ENCODE assay signal across 7 cellular contexts in genomic region chr12:112158461-112159145, GRCh38. TPM values are rescaled to one million over a fixed set of nuclear protein-coding genes. Genes with fewer than 3 reads are reported as not detected.
DNase-seq lines count a peak whose midpoint lies in the region; ATAC-seq and TF ChIP-seq lines count a peak whose summit lies in the region.
"Not testable (repeated sequence)": the region's sequence is repeated elsewhere in the genome, so short reads cannot be mapped to it uniquely, and the experiment has no call there.

No MANE protein-coding gene starts in this region.

- H3K27me3 ChIP-seq in CD4-positive, alpha-beta memory T cell (ENCODE audit: insufficient read depth, low read length); sigmoid colon: not testable (repeated sequence)

- H3K27ac Mint-ChIP-seq in CD4-positive, alpha-beta memory T cell = peak overlapping the region; percentile 63 to 91 (median 86)
- peak overlapping the region; percentile 92 for H3K27ac Mint-ChIP-seq in T-helper 17 cell
- H3K27ac Mint-ChIP-seq in activated CD4-positive, alpha-beta memory T cell treated with anti-CD3 and anti-CD28 coated beads for 36 hours = peak overlapping the region; percentile 74
- peak overlapping the region; percentile 26 for H3K27ac Mint-ChIP-seq in activated T-helper 1 cell treated with anti-CD3 and anti-CD28 coated beads, Interleukin-12 subunit alpha, Interleukin-12 subunit beta, Interleukin-2, Interleukin-4 antibody, amounts not matched to agents 30 ng/mL and 10 ng/mL and 1 ng/mL, durations not matched to agents 14 hours and 24 hours and 36 hours
- peak overlapping the region; percentile 65 to 81 for H3K27ac Mint-ChIP-seq in activated naive CD4-positive, alpha-beta T cell treated with anti-CD3 and anti-CD28 coated beads, Interleukin-2, amount 50 U/mL, for 72 hours
- H3K27ac Mint-ChIP-seq in effector memory CD8-positive, alpha-beta T cell = peak overlapping the region; percentile 71 to 91

- H3K4me3 ChIP-seq in CD4-positive, alpha-beta memory T cell (ENCODE audit: low read length in 2 of 2); sigmoid colon: not testable (repeated sequence)

- DNase-seq in CD4-positive, alpha-beta memory T cell = peak; percentile 36 to 67 (median 56)
- DNase-seq in T-helper 17 cell (peak in 1 of 3 donors; percentile 35), sigmoid colon (peak; percentile 34)
- DNase-seq in activated CD4-positive, alpha-beta memory T cell treated with anti-CD3 and anti-CD28 coated beads for 36 hours = peak; percentile 52
- peak; percentile 21 for DNase-seq in activated T-helper 1 cell treated with anti-CD3 and anti-CD28 coated beads, Interleukin-12 subunit alpha, Interleukin-12 subunit beta, Interleukin-2, Interleukin-4 antibody, amounts not matched to agents 30 ng/mL and 10 ng/mL and 1 ng/mL, durations not matched to agents 14 hours and 24 hours and 36 hours (ENCODE audit: low spot score)
- not testable (repeated sequence) for DNase-seq in activated naive CD4-positive, alpha-beta T cell treated with anti-CD3 and anti-CD28 coated beads, Interleukin-2, amount 50 U/mL, for 72 hours (ENCODE audit: low spot score in 2 of 2)
- peak; percentile 17 to 37 (median 18) for DNase-seq in effector memory CD8-positive, alpha-beta T cell

- H3K4me3 Mint-ChIP-seq in CD4-positive, alpha-beta memory T cell = peak overlapping the region; percentile 31 to 76 (median 58)
- H3K4me3 Mint-ChIP-seq in T-helper 17 cell = peak overlapping the region; percentile 15
- not testable (repeated sequence) for H3K4me3 Mint-ChIP-seq in activated CD4-positive, alpha-beta memory T cell treated with anti-CD3 and anti-CD28 coated beads for 36 hours; activated T-helper 1 cell treated with anti-CD3 and anti-CD28 coated beads, Interleukin-12 subunit alpha, Interleukin-12 subunit beta, Interleukin-2, Interleukin-4 antibody, amounts not matched to agents 30 ng/mL and 10 ng/mL and 1 ng/mL, durations not matched to agents 14 hours and 24 hours and 36 hours
- H3K4me3 Mint-ChIP-seq in effector memory CD8-positive, alpha-beta T cell = peak overlapping the region; percentile 61 to 72

- peaks cover 19% of the 10 kb centered on the region for H3K36me3 ChIP-seq in CD4-positive, alpha-beta memory T cell (ENCODE audit: insufficient read depth, low read length)
- H3K36me3 ChIP-seq in sigmoid colon = peaks cover 32 to 78% (median 44%) of the 10 kb centered on the region in 4 donors

- peaks cover 84 to 88% of the 10 kb centered on the region in 2 donors for H3K36me3 Mint-ChIP-seq in CD4-positive, alpha-beta memory T cell
- not testable (repeated sequence) for H3K36me3 Mint-ChIP-seq in T-helper 17 cell (ENCODE audit: low read depth)
- H3K36me3 Mint-ChIP-seq in activated CD4-positive, alpha-beta memory T cell treated with anti-CD3 and anti-CD28 coated beads for 36 hours = peaks cover 84% of the 10 kb centered on the region
- peaks cover 67% of the 10 kb centered on the region for H3K36me3 Mint-ChIP-seq in activated T-helper 1 cell treated with anti-CD3 and anti-CD28 coated beads, Interleukin-12 subunit alpha, Interleukin-12 subunit beta, Interleukin-2, Interleukin-4 antibody, amounts not matched to agents 30 ng/mL and 10 ng/mL and 1 ng/mL, durations not matched to agents 14 hours and 24 hours and 36 hours (ENCODE audit: low read depth)
- H3K36me3 Mint-ChIP-seq in activated naive CD4-positive, alpha-beta T cell treated with anti-CD3 and anti-CD28 coated beads, Interleukin-2, amount 50 U/mL, for 72 hours = peaks cover 74 to 75% of the 10 kb centered on the region in 2 donors
- H3K36me3 Mint-ChIP-seq in effector memory CD8-positive, alpha-beta T cell (ENCODE audit: insufficient read depth) = peaks cover 11% of the 10 kb centered on the region

- not testable (repeated sequence) for H3K9me3 ChIP-seq in CD4-positive, alpha-beta memory T cell (ENCODE audit: control insufficient read depth in 1 of 2, low read length in 2 of 2); T-helper 17 cell (ENCODE audit: control insufficient read depth, low read length, poor library complexity, severe bottlenecking); sigmoid colon

- not testable (repeated sequence) for H3K27me3 Mint-ChIP-seq in CD4-positive, alpha-beta memory T cell; T-helper 17 cell; activated CD4-positive, alpha-beta memory T cell treated with anti-CD3 and anti-CD28 coated beads for 36 hours; activated T-helper 1 cell treated with anti-CD3 and anti-CD28 coated beads, Interleukin-12 subunit alpha, Interleukin-12 subunit beta, Interleukin-2, Interleukin-4 antibody, amounts not matched to agents 30 ng/mL and 10 ng/mL and 1 ng/mL, durations not matched to agents 14 hours and 24 hours and 36 hours (ENCODE audit: insufficient read depth); effector memory CD8-positive, alpha-beta T cell

- not testable (repeated sequence) for TF ChIP-seq CTCF in sigmoid colon (IDR thresholded peaks at IDR 0.05)

- POLR2A ChIA-PET in CD4-positive, alpha-beta memory T cell (lab: Charles Lee; ENCODE audit: partially characterized antibody) = interaction anchor here (1.1 to 2.9 kb wide), 4 partner anchors 28 to 51 kb away, joined by 4 to 23 read pairs (median 8); partner anchors contain the start of genes NAA25 and TRAFD1
- POLR2A ChIA-PET in activated CD4-positive, alpha-beta memory T cell treated with anti-CD3 and anti-CD28 coated beads for 36 hours (lab: Charles Lee) = interaction anchor here (0.6 kb wide), 1 partner anchor 655 kb away, joined by 4 read pairs; no protein-coding TSS in a partner anchor

- not testable (repeated sequence) for TF ChIP-seq EP300 in sigmoid colon (IDR thresholded peaks at IDR 0.05)

- CTCF ChIA-PET in CD4-positive, alpha-beta memory T cell (lab: Charles Lee; ENCODE audit: partially characterized antibody) = interaction anchor here (1.2 to 1.8 kb wide), 2 partner anchors 26 to 50 kb away, joined by 3 to 4 read pairs; partner anchors contain the start of gene NAA25
- CTCF ChIA-PET in activated CD4-positive, alpha-beta memory T cell treated with anti-CD3 and anti-CD28 coated beads for 36 hours (lab: Charles Lee) = not testable (repeated sequence)

- 82 to 93% methylated on average over 11 of the region's 11 CpGs for WGBS in sigmoid colon, 2 donors

- H3K4me1 ChIP-seq in CD4-positive, alpha-beta memory T cell (ENCODE audit: insufficient read depth, low read length) = peaks cover 22% of the 10 kb centered on the region
- not testable (repeated sequence) for H3K4me1 ChIP-seq in sigmoid colon

- peak overlapping the region; percentile 21 for H3K27ac ChIP-seq in CD4-positive, alpha-beta memory T cell (ENCODE audit: low read depth, low read length)
- not testable (repeated sequence) for H3K27ac ChIP-seq in sigmoid colon

- H3K4me1 Mint-ChIP-seq in CD4-positive, alpha-beta memory T cell = peaks cover 19 to 49% (median 35%) of the 10 kb centered on the region in 4 donors
- H3K4me1 Mint-ChIP-seq in T-helper 17 cell = not testable (repeated sequence)
- peaks cover 24% of the 10 kb centered on the region for H3K4me1 Mint-ChIP-seq in activated CD4-positive, alpha-beta memory T cell treated with anti-CD3 and anti-CD28 coated beads for 36 hours (ENCODE audit: low read depth)
- peaks cover 37% of the 10 kb centered on the region for H3K4me1 Mint-ChIP-seq in activated T-helper 1 cell treated with anti-CD3 and anti-CD28 coated beads, Interleukin-12 subunit alpha, Interleukin-12 subunit beta, Interleukin-2, Interleukin-4 antibody, amounts not matched to agents 30 ng/mL and 10 ng/mL and 1 ng/mL, durations not matched to agents 14 hours and 24 hours and 36 hours (ENCODE audit: low read depth)
- H3K4me1 Mint-ChIP-seq in effector memory CD8-positive, alpha-beta T cell (ENCODE audit: low read depth in 2 of 2) = peaks cover 21 to 22% of the 10 kb centered on the region in 2 donors

- peak; percentile 91 for ATAC-seq in T-helper 17 cell
- not testable (repeated sequence) for ATAC-seq in activated naive CD4-positive, alpha-beta T cell treated with anti-CD3 and anti-CD28 coated beads, Interleukin-2, amount 50 U/mL, for 72 hours
- peak; percentile 66 for ATAC-seq in effector memory CD8-positive, alpha-beta T cell (replicated peaks)

- H3K9me3 Mint-ChIP-seq in CD4-positive, alpha-beta memory T cell = peaks cover 2 to 56% (median 42%) of the 10 kb centered on the region in 8 donors
- H3K9me3 Mint-ChIP-seq in activated CD4-positive, alpha-beta memory T cell treated with anti-CD3 and anti-CD28 coated beads for 36 hours = peaks cover 47% of the 10 kb centered on the region
- peaks cover 23% of the 10 kb centered on the region for H3K9me3 Mint-ChIP-seq in activated T-helper 1 cell treated with anti-CD3 and anti-CD28 coated beads, Interleukin-12 subunit alpha, Interleukin-12 subunit beta, Interleukin-2, Interleukin-4 antibody, amounts not matched to agents 30 ng/mL and 10 ng/mL and 1 ng/mL, durations not matched to agents 14 hours and 24 hours and 36 hours
- peaks cover 17 to 19% of the 10 kb centered on the region in 2 donors for H3K9me3 Mint-ChIP-seq in activated naive CD4-positive, alpha-beta T cell treated with anti-CD3 and anti-CD28 coated beads, Interleukin-2, amount 50 U/mL, for 72 hours
- H3K9me3 Mint-ChIP-seq in effector memory CD8-positive, alpha-beta T cell = peaks cover 10 to 18% of the 10 kb centered on the region in 2 donors

- intact Hi-C loops in CD4-positive, alpha-beta memory T cell (cut with micrococcal nuclease) = loop anchor here (1.0 kb wide), 1 partner anchor 49 kb away; no protein-coding TSS in a partner anchor
- intact Hi-C loops in activated CD4-positive, alpha-beta memory T cell treated with anti-CD3 and anti-CD28 coated beads for 36 hours (cut with micrococcal nuclease); activated T-helper 1 cell treated with anti-CD3 and anti-CD28 coated beads, Interleukin-12 subunit alpha, Interleukin-12 subunit beta, Interleukin-2, Interleukin-4 antibody, amounts not matched to agents 30 ng/mL and 10 ng/mL and 1 ng/mL, durations not matched to agents 14 hours and 24 hours and 36 hours (cut with micrococcal nuclease): not testable (repeated sequence)
- intact Hi-C loops in sigmoid colon (cut with DNase I) = loop anchor here (10.0 kb wide), 1 partner anchor 94 kb away; no protein-coding TSS in a partner anchor

- not testable (repeated sequence) for TF ChIP-seq POLR2A in sigmoid colon (IDR thresholded peaks at IDR 0.05)

RNA-seq across cellular contexts. Expression of gene TRAFD1, which starts 33.2 kb away (rescaled TPM):
- total RNA-seq in CD4-positive, alpha-beta memory T cell = 10 to 100 TPM; 38.7 to 42.7 TPM
- 10 to 100 TPM; 60.4 to 71.2 TPM for polyA plus RNA-seq in CD4-positive, alpha-beta memory T cell
- total RNA-seq in T-helper 17 cell (10 to 100 TPM; 24.3 to 26.2 TPM), sigmoid colon (10 to 100 TPM; 42.1 to 90.8 (median 74.7) TPM)
- total RNA-seq in activated CD4-positive, alpha-beta memory T cell treated with anti-CD3 and anti-CD28 coated beads for 36 hours = 10 to 100 TPM; 56.4 to 61.8 TPM
- total RNA-seq in activated T-helper 1 cell treated with anti-CD3 and anti-CD28 coated beads, Interleukin-12 subunit alpha, Interleukin-12 subunit beta, Interleukin-2, Interleukin-4 antibody, amounts not matched to agents 30 ng/mL and 10 ng/mL and 1 ng/mL, durations not matched to agents 14 hours and 24 hours and 36 hours = 46.5 and 46.7 TPM in 2 replicates
- 10 to 100 TPM; 59.6 to 74.3 TPM for total RNA-seq in activated naive CD4-positive, alpha-beta T cell treated with anti-CD3 and anti-CD28 coated beads, Interleukin-2, amount 50 U/mL, for 72 hours
- 10 to 100 TPM; 17.4 to 42.1 (median 17.6) TPM for polyA plus RNA-seq in sigmoid colon

RNA-seq across cellular contexts. Expression of gene NAA25, which starts 50.0 kb away (rescaled TPM):
- 10 to 100 TPM; 28.7 to 35.3 TPM for total RNA-seq in CD4-positive, alpha-beta memory T cell
- 10 to 100 TPM in 1 of 2 donors, 1 to 10 TPM in 1; 8.5 to 15.2 TPM for polyA plus RNA-seq in CD4-positive, alpha-beta memory T cell
- total RNA-seq in T-helper 17 cell = 10 to 100 TPM; 29.9 to 34.7 TPM
- 10 to 100 TPM; 41.7 to 43.3 TPM for total RNA-seq in activated CD4-positive, alpha-beta memory T cell treated with anti-CD3 and anti-CD28 coated beads for 36 hours
- total RNA-seq in activated T-helper 1 cell treated with anti-CD3 and anti-CD28 coated beads, Interleukin-12 subunit alpha, Interleukin-12 subunit beta, Interleukin-2, Interleukin-4 antibody, amounts not matched to agents 30 ng/mL and 10 ng/mL and 1 ng/mL, durations not matched to agents 14 hours and 24 hours and 36 hours = 52.2 and 58.1 TPM in 2 replicates
- 10 to 100 TPM; 61.2 to 63.5 TPM for total RNA-seq in activated naive CD4-positive, alpha-beta T cell treated with anti-CD3 and anti-CD28 coated beads, Interleukin-2, amount 50 U/mL, for 72 hours
- total RNA-seq in sigmoid colon = 10 to 100 TPM; 21.6 to 26.6 (median 22.5) TPM
- polyA plus RNA-seq in sigmoid colon = 1 to 10 TPM in 2 of 3 donors, under 1 TPM in 1; 0.60 to 6.5 (median 1.6) TPM

Comparison
In these comparisons a context has a peak if more than half of its experiments do, and no peak if none do; other contexts are left out.
1. H3K27ac Mint-ChIP-seq: peak in every context shown above with its lines; median percentile 92 in T-helper 17 cell; 86 in CD4-positive, alpha-beta memory T cell; 81 in effector memory CD8-positive, alpha-beta T cell; 74 in activated CD4-positive, alpha-beta memory T cell treated with anti-CD3 and anti-CD28 coated beads for 36 hours; 73 in activated naive CD4-positive, alpha-beta T cell treated with anti-CD3 and anti-CD28 coated beads, Interleukin-2, amount 50 U/mL, for 72 hours; 26 in activated T-helper 1 cell treated with anti-CD3 and anti-CD28 coated beads, Interleukin-12 subunit alpha, Interleukin-12 subunit beta, Interleukin-2, Interleukin-4 antibody, amounts not matched to agents 30 ng/mL and 10 ng/mL and 1 ng/mL, durations not matched to agents 14 hours and 24 hours and 36 hours.